ENCODE assay signal across 27 cellular contexts in the genomic region with DNA sequence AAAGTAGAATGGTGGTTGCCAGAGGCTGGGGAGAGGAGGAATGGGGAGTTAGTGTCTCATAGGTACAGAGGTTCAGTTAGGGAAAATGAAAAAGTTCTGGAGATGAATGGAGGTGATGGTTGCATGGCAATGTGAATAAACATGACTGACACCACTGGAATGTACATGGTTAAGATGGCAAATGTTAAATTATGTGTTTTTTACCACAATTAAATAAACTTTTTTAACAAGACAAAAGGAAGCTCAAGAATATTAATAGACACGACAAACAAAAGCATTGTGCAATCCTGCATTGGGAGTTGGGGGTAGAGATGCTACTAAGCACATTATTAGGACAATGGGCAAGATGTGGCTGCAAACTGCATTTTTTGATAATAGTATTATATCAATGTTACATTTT.
"Had no signal": no experiment of that assay in that cellular context is flagged by ENCODE, and none has a peak within 500 bp of the region (broad histone marks: within the 10 kb centered on the region; RNA-seq: fewer than 3 reads in every experiment).

No MANE protein-coding gene starts in this region.

- H3K36me3 Mint-ChIP-seq: activated naive CD8-positive, alpha-beta T cell treated with anti-CD3 and anti-CD28 coated beads, Interleukin-2, amount 10 ng/mL, durations not matched to agents 7 days and 5 days; neural progenitor cell had no signal

- H2AFZ ChIP-seq: hepatocyte, neural progenitor cell had no signal

- H3K4me3 Mint-ChIP-seq: activated CD4-positive, alpha-beta T cell treated with anti-CD3 and anti-CD28 coated beads for 36 hours; activated naive CD4-positive, alpha-beta T cell treated with anti-CD3 and anti-CD28 coated beads for 36 hours; activated naive CD8-positive, alpha-beta T cell treated with anti-CD3 and anti-CD28 coated beads, Interleukin-2, amount 10 ng/mL, durations not matched to agents 7 days and 5 days; activated T-cell treated with anti-CD3 and anti-CD28 coated beads, Interleukin-2, amount 50 U/mL, for 4 hours; endodermal cell; immature natural killer cell; naive thymus-derived CD4-positive, alpha-beta T cell; neural progenitor cell; stimulated activated naive CD8-positive, alpha-beta T cell treated with anti-CD3 and anti-CD28 coated beads, Interleukin-15, Interleukin-2, amounts not matched to agents 100 ng/mL and 50 ng/mL, for 24 hours; T-helper 1 cell treated with Interleukin-12 subunit alpha and Interleukin-12 subunit beta and Interleukin-4 antibody, amounts not matched to agents 30 μg/mL and 1 μg/mL, for 36 hours; WTC11 had no signal

- ATAC-seq: activated CD4-positive, alpha-beta T cell treated with anti-CD3 and anti-CD28 coated beads for 36 hours; activated T-cell treated with anti-CD3 and anti-CD28 coated beads, Interleukin-2, amount 50 U/mL, for 4 hours; left lobe of liver; naive thymus-derived CD4-positive, alpha-beta T cell; WTC11 had no signal

- H3K4me3 ChIP-seq: coronary artery, hepatocyte, lower lobe of right lung, neural progenitor cell, prostate gland, right atrium auricular region, thyroid gland had no signal

- H3K27ac Mint-ChIP-seq: activated CD4-positive, alpha-beta T cell treated with anti-CD3 and anti-CD28 coated beads for 36 hours; activated naive CD4-positive, alpha-beta T cell treated with anti-CD3 and anti-CD28 coated beads for 36 hours; activated naive CD8-positive, alpha-beta T cell treated with anti-CD3 and anti-CD28 coated beads, Interleukin-2, amount 10 ng/mL, durations not matched to agents 7 days and 5 days; endodermal cell; immature natural killer cell; naive thymus-derived CD4-positive, alpha-beta T cell; neural progenitor cell; stimulated activated naive CD8-positive, alpha-beta T cell treated with anti-CD3 and anti-CD28 coated beads, Interleukin-15, Interleukin-2, amounts not matched to agents 100 ng/mL and 50 ng/mL, for 24 hours; T-helper 1 cell treated with Interleukin-12 subunit alpha and Interleukin-12 subunit beta and Interleukin-4 antibody, amounts not matched to agents 30 μg/mL and 1 μg/mL, for 36 hours; WTC11 had no signal

- H3K9ac ChIP-seq: neural progenitor cell had no signal

- H3K9me3 Mint-ChIP-seq: T-helper 1 cell treated with Interleukin-12 subunit alpha and Interleukin-12 subunit beta and Interleukin-4 antibody, amounts not matched to agents 30 μg/mL and 1 μg/mL, for 36 hours had no signal

- DNase-seq: activated CD4-positive, alpha-beta T cell treated with anti-CD3 and anti-CD28 coated beads for 36 hours; activated CD4-positive, alpha-beta T cell treated with anti-CD3 and anti-CD28 coated beads, Interleukin-2, amount 50 U/mL, for 4 hours; activated CD8-positive, alpha-beta memory T cell treated with anti-CD3 and anti-CD28 coated beads, Interleukin-2, amount 50 U/mL, for 4 hours; activated naive CD4-positive, alpha-beta T cell treated with anti-CD3 and anti-CD28 coated beads for 36 hours; activated naive CD8-positive, alpha-beta T cell treated with anti-CD3 and anti-CD28 coated beads, Interleukin-2, amount 10 ng/mL, durations not matched to agents 7 days and 5 days; activated T-cell treated with anti-CD3 and anti-CD28 coated beads, Interleukin-2, amount 50 U/mL, for 4 hours; amygdala; cerebellar nuclear complex; glutamatergic neuron; immature natural killer cell; lower lobe of right lung; naive thymus-derived CD4-positive, alpha-beta T cell; stimulated activated CD4-positive, alpha-beta T cell treated with anti-CD3 and anti-CD28 coated beads, Interleukin-12 subunit alpha, Interleukin-12 subunit beta, amount 100 ng/mL, for 4 hours; stimulated activated CD4-positive, alpha-beta T cell treated with anti-CD3 and anti-CD28 coated beads, Interleukin-4, amount 100 ng/mL, for 4 hours; substantia nigra; T1000; thyroid gland had no signal

- H3K4me1 ChIP-seq: lower lobe of right lung, neural progenitor cell, prostate gland, right atrium auricular region, thyroid gland had no signal

- H3K4me1 Mint-ChIP-seq: activated CD4-positive, alpha-beta T cell treated with anti-CD3 and anti-CD28 coated beads for 36 hours; activated naive CD8-positive, alpha-beta T cell treated with anti-CD3 and anti-CD28 coated beads, Interleukin-2, amount 10 ng/mL, durations not matched to agents 7 days and 5 days; endodermal cell; naive thymus-derived CD4-positive, alpha-beta T cell had no signal

- H3K9me3 ChIP-seq: prostate gland, thyroid gland had no signal

- H3K4me2 ChIP-seq: hepatocyte, neural progenitor cell had no signal

- H3K27ac ChIP-seq: coronary artery, hepatocyte, lower lobe of right lung, neural progenitor cell, prostate gland, right atrium auricular region, thyroid gland had no signal

- H3K27me3 ChIP-seq: hepatocyte, neural progenitor cell, right atrium auricular region, thyroid gland had no signal

- H3K36me3 ChIP-seq: lower lobe of right lung, neural progenitor cell, prostate gland, right atrium auricular region, thyroid gland had no signal
